20 cellular contexts compared by ENCODE assay signal in the genomic region with DNA sequence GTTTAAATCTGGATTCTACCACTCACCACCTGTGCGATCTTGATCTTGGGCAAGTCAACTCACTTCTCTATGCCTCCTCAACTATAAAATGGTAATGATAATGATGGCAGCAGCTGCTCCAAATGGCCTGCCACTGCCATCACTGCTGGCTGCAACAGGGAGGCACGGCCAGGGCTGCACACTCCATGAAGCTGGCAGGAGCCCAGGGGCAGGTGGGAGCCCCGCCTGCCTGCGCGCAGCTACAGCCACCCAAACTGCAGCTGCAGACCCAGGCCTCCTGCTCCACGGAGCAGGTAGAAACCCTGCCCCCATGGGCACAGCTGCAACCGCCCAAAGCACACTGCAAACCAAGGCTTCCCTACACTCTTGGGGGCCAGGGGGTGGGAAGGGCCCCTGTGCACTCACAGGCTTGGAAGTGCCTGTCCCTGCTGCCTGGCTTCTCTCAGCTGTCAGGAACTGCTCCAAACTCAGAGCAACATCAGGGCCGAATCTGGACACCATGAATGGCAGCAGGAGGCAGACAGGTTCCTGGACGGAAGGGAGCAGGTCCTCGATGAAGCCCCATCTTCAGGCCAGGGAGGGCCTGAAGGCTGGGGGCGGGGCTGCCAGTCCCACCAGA. TPM values are rescaled to one million over a fixed set of nuclear protein-coding genes. Genes with fewer than 3 reads are reported as not detected.
DNase-seq lines count a peak whose midpoint lies in the region; ATAC-seq and TF ChIP-seq lines count a peak whose summit lies in the region.
"Had no signal": no experiment of that assay in that cellular context is flagged by ENCODE, and none has a peak within 500 bp of the region (broad histone marks: within the 10 kb centered on the region; RNA-seq: fewer than 3 reads in every experiment).

No MANE protein-coding gene starts in this region.

- intact Hi-C loops in natural killer cell (cut with micrococcal nuclease): no loop called here

- DNase-seq in NCI-H748 (lab: John Stamatoyannopoulos, UW; ENCODE audit: unreplicated experiment) (peak; percentile 20), NCI-H748 treated with DMSO at 0.1 percent for 48 hours (lab: John Stamatoyannopoulos, UW) (no peak), natural killer cell (no peak), chondrocyte (ENCODE audit: low spot score) (no peak), NCI-H1092 treated with DMSO at 0.1 percent for 48 hours (lab: John Stamatoyannopoulos, UW) (no peak), cerebellar nuclear complex (lab: John Stamatoyannopoulos, UW) (no peak)
- no peak for DNase-seq in natural killer cell treated with Interleukin-12 subunit alpha and Interleukin-12 subunit beta and Interleukin-15 and Interleukin-18, amount 100 ng/mL, for 72 hours (ENCODE audit: low spot score)
- DNase-seq: ACHN; BE2C; Calu3; Kasumi-1; NCI-H1417 treated with DMSO at 0.1 percent for 48 hours; NCI-H187; NCI-H2081 treated with DMSO at 0.1 percent for 48 hours; NCI-H2171 treated with DMSO at 0.1 percent for 48 hours; NCI-H524; NCI-H82; NK-92 treated with Interleukin-12 subunit alpha and Interleukin-12 subunit beta, amount 100 ng/mL, for 24 hours had no signal

- peaks cover 0 to 3% of the 10 kb centered on the region in 2 donors for H3K4me1 Mint-ChIP-seq in natural killer cell treated with Interleukin-12 subunit alpha and Interleukin-12 subunit beta and Interleukin-15 and Interleukin-18, amount 100 ng/mL, for 72 hours (ENCODE audit: low read depth in 2 of 2)
- H3K4me1 Mint-ChIP-seq in natural killer cell: no peaks in the 10 kb centered on the region
- peaks cover 30% of the 10 kb centered on the region for H3K4me1 Mint-ChIP-seq in chondrocyte (ENCODE audit: low read depth)
- no peaks in the 10 kb centered on the region for H3K4me1 Mint-ChIP-seq in stimulated activated memory B cell treated with anti-CD40 and anti-IgM and Interleukin-4, amounts not matched to agents 10 μg/mL and 1 μg/mL and 100 μg/mL, for 72 hours

- ATAC-seq in natural killer cell treated with Interleukin-12 subunit alpha and Interleukin-12 subunit beta and Interleukin-15 and Interleukin-18, amount 100 ng/mL, for 72 hours: peak; percentile 25 to 40
- no peak for ATAC-seq in natural killer cell
- peak; percentile 39 for ATAC-seq in stimulated activated memory B cell treated with anti-CD40 and anti-IgM and Interleukin-4, amounts not matched to agents 10 μg/mL and 1 μg/mL and 100 μg/mL, for 72 hours
- ATAC-seq: PC-3 had no signal

- TF ChIP-seq CTCF in natural killer cell (IDR thresholded peaks at IDR 0.05) (no peak), chondrocyte (IDR thresholded peaks at IDR 0.05) (no peak)

- no peaks in the 10 kb centered on the region for H3K9me3 Mint-ChIP-seq in natural killer cell treated with Interleukin-12 subunit alpha and Interleukin-12 subunit beta and Interleukin-15 and Interleukin-18, amount 100 ng/mL, for 72 hours
- no peaks in the 10 kb centered on the region for H3K9me3 Mint-ChIP-seq in natural killer cell
- H3K9me3 Mint-ChIP-seq in chondrocyte (ENCODE audit: low read depth): no peaks in the 10 kb centered on the region
- H3K9me3 Mint-ChIP-seq in stimulated activated memory B cell treated with anti-CD40 and anti-IgM and Interleukin-4, amounts not matched to agents 10 μg/mL and 1 μg/mL and 100 μg/mL, for 72 hours: no peaks in the 10 kb centered on the region

- no peaks in the 10 kb centered on the region for H3K27me3 Mint-ChIP-seq in natural killer cell treated with Interleukin-12 subunit alpha and Interleukin-12 subunit beta and Interleukin-15 and Interleukin-18, amount 100 ng/mL, for 72 hours
- H3K27me3 Mint-ChIP-seq in natural killer cell (ENCODE audit: low read depth in 2 of 2) (no peaks in the 10 kb centered on the region), chondrocyte (ENCODE audit: low read depth) (no peaks in the 10 kb centered on the region)
- H3K27me3 Mint-ChIP-seq in stimulated activated memory B cell treated with anti-CD40 and anti-IgM and Interleukin-4, amounts not matched to agents 10 μg/mL and 1 μg/mL and 100 μg/mL, for 72 hours: no peaks in the 10 kb centered on the region

- no peak overlapping the region for H3K27ac Mint-ChIP-seq in natural killer cell treated with Interleukin-12 subunit alpha and Interleukin-12 subunit beta and Interleukin-15 and Interleukin-18, amount 100 ng/mL, for 72 hours
- H3K27ac Mint-ChIP-seq in natural killer cell (no peak overlapping the region), chondrocyte (ENCODE audit: unreplicated experiment) (peak overlapping the region; percentile 95)
- H3K27ac Mint-ChIP-seq in stimulated activated memory B cell treated with anti-CD40 and anti-IgM and Interleukin-4, amounts not matched to agents 10 μg/mL and 1 μg/mL and 100 μg/mL, for 72 hours: no peak overlapping the region

- H3K4me3 Mint-ChIP-seq in natural killer cell treated with Interleukin-12 subunit alpha and Interleukin-12 subunit beta and Interleukin-15 and Interleukin-18, amount 100 ng/mL, for 72 hours: no peak overlapping the region
- H3K4me3 Mint-ChIP-seq in natural killer cell (no peak overlapping the region), chondrocyte (ENCODE audit: unreplicated experiment) (no peak overlapping the region)
- no peak overlapping the region for H3K4me3 Mint-ChIP-seq in stimulated activated memory B cell treated with anti-CD40 and anti-IgM and Interleukin-4, amounts not matched to agents 10 μg/mL and 1 μg/mL and 100 μg/mL, for 72 hours

- H3K36me3 Mint-ChIP-seq in natural killer cell treated with Interleukin-12 subunit alpha and Interleukin-12 subunit beta and Interleukin-15 and Interleukin-18, amount 100 ng/mL, for 72 hours: no peaks in the 10 kb centered on the region
- H3K36me3 Mint-ChIP-seq in natural killer cell (no peaks in the 10 kb centered on the region), chondrocyte (ENCODE audit: low read depth) (peaks cover 3% of the 10 kb centered on the region)
- H3K36me3 Mint-ChIP-seq in stimulated activated memory B cell treated with anti-CD40 and anti-IgM and Interleukin-4, amounts not matched to agents 10 μg/mL and 1 μg/mL and 100 μg/mL, for 72 hours: peaks cover 6% of the 10 kb centered on the region

RNA-seq across cellular contexts. Expression of a gene that starts 57.6 kb away (rescaled TPM):
- total RNA-seq in natural killer cell treated with Interleukin-12 subunit alpha and Interleukin-12 subunit beta and Interleukin-15 and Interleukin-18, amount 100 ng/mL, for 72 hours: 1 to 10 TPM; 3.3 to 7.9 TPM
- 1 to 10 TPM; 1.5 to 3.1 (median 1.7) TPM for total RNA-seq in natural killer cell
- total RNA-seq in chondrocyte: 2.5 to 6.6 TPM (median 6.2 TPM) in 3 replicates

Comparison
In these comparisons a context has a peak if more than half of its experiments do, and no peak if none do; other contexts are left out.
1. ATAC-seq: peak in natural killer cell treated with Interleukin-12 subunit alpha and Interleukin-12 subunit beta and Interleukin-15 and Interleukin-18, amount 100 ng/mL, for 72 hours (2 of 2) and stimulated activated memory B cell treated with anti-CD40 and anti-IgM and Interleukin-4, amounts not matched to agents 10 μg/mL and 1 μg/mL and 100 μg/mL, for 72 hours (single experiment); none in natural killer cell (0 of 3).